In the genomic region with DNA sequence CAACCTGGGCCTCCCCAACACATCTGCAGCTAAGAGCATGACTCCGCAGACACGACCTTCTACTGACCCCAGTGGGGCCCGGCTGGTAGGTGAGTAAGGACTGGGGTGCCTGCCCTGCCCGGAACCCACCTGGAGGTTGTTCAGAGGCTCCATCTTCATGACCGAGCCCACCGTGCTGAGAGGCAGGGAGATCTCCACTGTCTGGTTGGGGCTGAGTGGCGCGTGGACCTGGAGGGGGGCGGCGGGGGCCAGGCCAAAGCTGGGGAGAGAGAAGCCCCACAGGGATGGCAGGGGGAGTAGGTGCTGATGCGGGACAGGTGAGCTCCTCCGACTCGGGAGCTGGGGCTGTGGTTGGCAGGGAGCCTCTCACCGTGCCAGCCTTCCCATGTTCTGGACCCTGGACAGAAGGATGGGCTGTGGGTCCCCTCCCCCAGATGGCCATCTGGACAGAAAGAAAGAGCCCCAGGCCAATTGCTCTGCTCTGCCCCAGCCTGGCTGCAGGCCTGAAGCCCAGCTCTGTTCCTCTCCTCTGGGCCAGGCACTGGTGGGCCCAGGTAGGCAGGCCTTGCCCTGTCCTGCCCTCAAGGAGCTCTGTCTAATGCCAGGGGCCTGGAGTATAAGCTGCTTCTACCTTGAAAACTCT, we compare ENCODE assay signal across 21 cellular contexts. TPM values are rescaled to one million over a fixed set of nuclear protein-coding genes. Genes with fewer than 3 reads are reported as not detected.
"Had no signal": no experiment of that assay in that cellular context is flagged by ENCODE, and none has a peak within 500 bp of the region (broad histone marks: within the 10 kb centered on the region; RNA-seq: fewer than 3 reads in every experiment).

No MANE protein-coding gene starts in this region.

- DNase-seq: activated CD4-positive, CD25-positive, alpha-beta regulatory T cell treated with anti-CD3 and anti-CD28 coated beads, Interleukin-2, amount 50 U/mL, for 72 hours; activated naive CD4-positive, alpha-beta T cell treated with anti-CD3 and anti-CD28 coated beads, Interleukin-2, amount 50 U/mL, for 16 hours; activated T-cell treated with anti-CD3 and anti-CD28 coated beads, Interleukin-2, amount 50 U/mL, for 24 hours; colonic mucosa; hippocampal formation; left ventricle myocardium inferior; mesendoderm; occipital lobe; stimulated activated CD4-positive, alpha-beta T cell treated with anti-CD3 and anti-CD28 coated beads, Interleukin-4, amount 100 ng/mL, for 4 hours; stimulated activated CD8-positive, alpha-beta memory T cell treated with anti-CD3 and anti-CD28 coated beads, Interleukin-4, amount 100 ng/mL, for 48 hours; T-cell; T-helper 9 cell; testis; upper lobe of left lung had no signal

- H3K9me3 ChIP-seq: colonic mucosa, esophagus muscularis mucosa, left ventricle myocardium inferior, prostate gland, right lobe of liver, testis, upper lobe of left lung had no signal

- H3K4me1 ChIP-seq: colonic mucosa, prostate gland, upper lobe of left lung had no signal

- H3K4me2 ChIP-seq: smooth muscle cell had no signal

- H3K27me3 Mint-ChIP-seq: activated T-cell treated with anti-CD3 and anti-CD28 coated beads, Interleukin-2, amount 50 U/mL, for 24 hours; natural killer cell treated with Interleukin-12 subunit alpha and Interleukin-12 subunit beta and Interleukin-15 and Interleukin-18, amount 100 ng/mL, for 72 hours; stimulated activated naive CD8-positive, alpha-beta T cell treated with anti-CD3 and anti-CD28 coated beads, Interleukin-15, Interleukin-2, amounts not matched to agents 100 ng/mL and 50 ng/mL, for 24 hours; T-cell had no signal

- ATAC-seq: natural killer cell treated with Interleukin-12 subunit alpha and Interleukin-12 subunit beta and Interleukin-15 and Interleukin-18, amount 100 ng/mL, for 72 hours; right lobe of liver; T-cell had no signal

- H3K4me1 Mint-ChIP-seq: T-cell had no signal

- H3K27ac Mint-ChIP-seq: activated T-cell treated with anti-CD3 and anti-CD28 coated beads, Interleukin-2, amount 50 U/mL, for 24 hours; natural killer cell treated with Interleukin-12 subunit alpha and Interleukin-12 subunit beta and Interleukin-15 and Interleukin-18, amount 100 ng/mL, for 72 hours; stimulated activated naive CD8-positive, alpha-beta T cell treated with anti-CD3 and anti-CD28 coated beads, Interleukin-15, Interleukin-2, amounts not matched to agents 100 ng/mL and 50 ng/mL, for 24 hours; T-cell had no signal

- H3K27ac ChIP-seq: colonic mucosa, esophagus muscularis mucosa, left ventricle myocardium inferior, right lobe of liver, testis, upper lobe of left lung had no signal

- H3K4me3 ChIP-seq: colonic mucosa, esophagus muscularis mucosa, left ventricle myocardium inferior, prostate gland, right lobe of liver, smooth muscle cell, testis, upper lobe of left lung had no signal

- H3K36me3 Mint-ChIP-seq: natural killer cell treated with Interleukin-12 subunit alpha and Interleukin-12 subunit beta and Interleukin-15 and Interleukin-18, amount 100 ng/mL, for 72 hours had no signal

- H3K4me3 Mint-ChIP-seq: activated T-cell treated with anti-CD3 and anti-CD28 coated beads, Interleukin-2, amount 50 U/mL, for 24 hours; natural killer cell treated with Interleukin-12 subunit alpha and Interleukin-12 subunit beta and Interleukin-15 and Interleukin-18, amount 100 ng/mL, for 72 hours; stimulated activated naive CD8-positive, alpha-beta T cell treated with anti-CD3 and anti-CD28 coated beads, Interleukin-15, Interleukin-2, amounts not matched to agents 100 ng/mL and 50 ng/mL, for 24 hours; T-cell had no signal

- H3K27me3 ChIP-seq: colonic mucosa, esophagus muscularis mucosa, right lobe of liver, testis, upper lobe of left lung had no signal

- H3K9me3 Mint-ChIP-seq: activated T-cell treated with anti-CD3 and anti-CD28 coated beads, Interleukin-2, amount 50 U/mL, for 24 hours; natural killer cell treated with Interleukin-12 subunit alpha and Interleukin-12 subunit beta and Interleukin-15 and Interleukin-18, amount 100 ng/mL, for 72 hours; stimulated activated naive CD8-positive, alpha-beta T cell treated with anti-CD3 and anti-CD28 coated beads, Interleukin-15, Interleukin-2, amounts not matched to agents 100 ng/mL and 50 ng/mL, for 24 hours; T-cell had no signal

RNA-seq across cellular contexts. Expression of a gene that starts 16.3 kb away (rescaled TPM):
- total RNA-seq: smooth muscle cell had no signal
- polyA plus RNA-seq: keratinocyte, smooth muscle cell had no signal
